ENCODE assay signal across 19 cellular contexts in genomic region chr13:65057986-65058385, GRCh38.
DNase-seq lines count a peak whose midpoint lies in the region; ATAC-seq, FAIRE-seq and TF ChIP-seq lines count a peak whose summit lies in the region.
"Had no signal": no experiment of that assay in that cellular context is flagged by ENCODE, and none has a peak within 500 bp of the region (broad histone marks: within the 10 kb centered on the region; RNA-seq: fewer than 3 reads in every experiment).

No MANE protein-coding gene starts in this region.

- H3K27me3 ChIP-seq in IMR-90 (ENCODE audit: control insufficient read depth, insufficient read depth, low read length) (no peaks in the 10 kb centered on the region), SU-DHL-6 (ENCODE audit: low read length) (no peaks in the 10 kb centered on the region)
- H3K27me3 ChIP-seq: BE2C had no signal

- H3K36me3 Mint-ChIP-seq in stimulated activated effector memory CD8-positive, alpha-beta T cell treated with anti-CD3 and anti-CD28 coated beads, Interleukin-12 subunit alpha, Interleukin-12 subunit beta, amount 100 ng/mL, for 72 hours = no peaks in the 10 kb centered on the region
- H3K36me3 Mint-ChIP-seq: CD4-positive, CD25-positive, alpha-beta regulatory T cell had no signal

- H3K56ac ChIP-seq in IMR-90 (ENCODE audit: extremely low read depth, insufficient read depth, low read length) = no peak overlapping the region

- H3K4me3 ChIP-seq in IMR-90 (ENCODE audit: insufficient read depth, low read depth, low read length) (no peak overlapping the region), SU-DHL-6 (ENCODE audit: insufficient read depth, low read length, poor library complexity, severe bottlenecking) (no peak overlapping the region)
- H3K4me3 ChIP-seq: GM12878 had no signal

- no peak overlapping the region for H3K27ac Mint-ChIP-seq in stimulated activated effector memory CD8-positive, alpha-beta T cell treated with anti-CD3 and anti-CD28 coated beads, Interleukin-12 subunit alpha, Interleukin-12 subunit beta, amount 100 ng/mL, for 72 hours
- H3K27ac Mint-ChIP-seq: CD4-positive, CD25-positive, alpha-beta regulatory T cell; H9 had no signal

- no peak for TF ChIP-seq RAD21 in IMR-90 (IDR thresholded peaks at IDR 0.05; ENCODE audit: low read length)

- no peak for ATAC-seq in IMR-90 (ENCODE audit: low read depth)
- ATAC-seq in stimulated activated effector memory CD8-positive, alpha-beta T cell treated with anti-CD3 and anti-CD28 coated beads, Interleukin-12 subunit alpha, Interleukin-12 subunit beta, amount 100 ng/mL, for 72 hours = no peak
- ATAC-seq: GM12878, HepG2 had no signal

- H3K27ac ChIP-seq in IMR-90 (ENCODE audit: insufficient read depth, low read length) (no peak overlapping the region), SU-DHL-6 (ENCODE audit: low read depth, low read length) (no peak overlapping the region)

- no peak overlapping the region for H2BK5ac ChIP-seq in IMR-90 (ENCODE audit: low read depth, low read length, poor library complexity, severe bottlenecking)

- no peak overlapping the region for H3K9ac ChIP-seq in IMR-90 (ENCODE audit: low read depth, low read length)
- H3K9ac ChIP-seq in SU-DHL-6 (ENCODE audit: low read length) = no peak overlapping the region

- no peaks in the 10 kb centered on the region for H3K79me2 ChIP-seq in SU-DHL-6 (ENCODE audit: insufficient read depth, low read length)

- peaks cover 10% of the 10 kb centered on the region for H3K9me3 Mint-ChIP-seq in stimulated activated effector memory CD8-positive, alpha-beta T cell treated with anti-CD3 and anti-CD28 coated beads, Interleukin-12 subunit alpha, Interleukin-12 subunit beta, amount 100 ng/mL, for 72 hours

- BruUV-seq in IMR-90 (replicated peaks; lab: Mats Ljungman, UMichigan) = no TSS peak

- TF ChIP-seq CTCF in IMR-90 (conservative IDR thresholded peaks at IDR 0.05; ENCODE audit: low read depth, low read length) (no peak), SU-DHL-6 (IDR thresholded peaks at IDR 0.05; ENCODE audit: insufficient read depth, low read length, poor library complexity, severe bottlenecking) (no peak)

- H3K36me3 ChIP-seq in IMR-90 (ENCODE audit: control insufficient read depth, insufficient read depth, low read length) (no peaks in the 10 kb centered on the region), SU-DHL-6 (ENCODE audit: low read length) (no peaks in the 10 kb centered on the region)
- H3K36me3 ChIP-seq: BE2C had no signal

- H3K9me3 ChIP-seq in IMR-90 (ENCODE audit: control insufficient read depth, insufficient read depth, low read length) (no peaks in the 10 kb centered on the region), SU-DHL-6 (ENCODE audit: insufficient read depth, low read length) (peaks cover 4% of the 10 kb centered on the region; the same call in 1 of the 2 replicates)
- H3K9me3 ChIP-seq: BE2C had no signal

- H3K4me2 ChIP-seq in IMR-90 (ENCODE audit: low read depth, low read length) (no peak overlapping the region), SU-DHL-6 (ENCODE audit: low read depth, low read length, poor library complexity, severe bottlenecking) (no peak overlapping the region)

- H4K91ac ChIP-seq in IMR-90 (ENCODE audit: insufficient read depth, low read depth, low read length) = no peak overlapping the region

- no peaks in the 10 kb centered on the region for H4K20me1 ChIP-seq in IMR-90 (ENCODE audit: insufficient read depth, low read length)
- no peaks in the 10 kb centered on the region for H4K20me1 ChIP-seq in SU-DHL-6 (ENCODE audit: low read depth, low read length)

- DNase-seq in IMR-90 (no peak), SW 1271 (lab: John Stamatoyannopoulos, UW) (no peak), NCI-H510A (lab: John Stamatoyannopoulos, UW) (no peak), medulla oblongata (ENCODE audit: extremely low spot score) (no peak)
- no peak for DNase-seq in stimulated activated effector memory CD8-positive, alpha-beta T cell treated with anti-CD3 and anti-CD28 coated beads, Interleukin-12 subunit alpha, Interleukin-12 subunit beta, amount 100 ng/mL, for 72 hours (ENCODE audit: low spot score in 2 of 2)
- DNase-seq: ACHN; BE2C; C1 segment of cervical spinal cord; Caco-2; CD4-positive, CD25-positive, alpha-beta regulatory T cell; DMS79; H9 had no signal

- H2AFZ ChIP-seq in IMR-90 (replicated peaks; ENCODE audit: low read length, poor library complexity) = no peak overlapping the region
- peak overlapping the region; percentile 51 for H2AFZ ChIP-seq in SU-DHL-6 (ENCODE audit: low read depth, low read length, severe bottlenecking)

- CTCF ChIA-PET in IMR-90 (lab: Yijun Ruan, JAX) = interaction anchor here (0.6 kb wide), 1 partner anchor 1852 kb away, joined by 4 read pairs; no protein-coding TSS in a partner anchor

- FAIRE-seq in endometrium (lab: Jason Lieb, UNC) = peak; percentile 87
- FAIRE-seq: A204.1, D721Med, GM12878, H1, HepG2 had no signal

- no peaks in the 10 kb centered on the region for H3K9me2 ChIP-seq in SU-DHL-6 (replicated peaks; ENCODE audit: insufficient read depth, low read length)

- no peak overlapping the region for H2AK5ac ChIP-seq in IMR-90 (ENCODE audit: low read depth, low read length)

- H3K79me1 ChIP-seq in IMR-90 (ENCODE audit: low read depth in 1 of 2, low read length in 2 of 2) = no peaks in the 10 kb centered on the region

- in situ Hi-C loops in IMR-90 (cut with MboI; ENCODE audit: low sequenced_read_pairs) = no loop called here

- POLR2A ChIA-PET in IMR-90 (lab: Charles Lee; ENCODE audit: unreplicated experiment) = no interaction called here

- H4K8ac ChIP-seq in IMR-90 (ENCODE audit: low read depth in 2 of 2, low read length in 2 of 2) = no peak overlapping the region

- no peak overlapping the region for H2BK120ac ChIP-seq in IMR-90 (ENCODE audit: low read depth, low read length)

- no peak overlapping the region for H4K5ac ChIP-seq in IMR-90 (ENCODE audit: low read depth, low read length)

- H2BK20ac ChIP-seq in IMR-90 (ENCODE audit: low read depth, low read length) = no peak overlapping the region

- intact Hi-C loops in IMR-90 (cut with micrococcal nuclease) = no loop called here

- H2BK15ac ChIP-seq in IMR-90 (ENCODE audit: low read depth, low read length) = no peak overlapping the region

- H3K23ac ChIP-seq in IMR-90 (ENCODE audit: low read depth, low read length) = no peak overlapping the region

- WGBS in IMR-90 (ENCODE audit: extremely low coverage in 2 of 2, insufficient read length in 1 of 2), 2 experiments = no CpG with 5 or more reads among the region's 3 CpGs

- H3K4me1 ChIP-seq in IMR-90 (ENCODE audit: control insufficient read depth, insufficient read depth, low read length) = no peaks in the 10 kb centered on the region
- H3K4me1 ChIP-seq: Caco-2 had no signal

- H3K9me1 ChIP-seq in IMR-90 (ENCODE audit: insufficient read depth, low read length) = no peaks in the 10 kb centered on the region

- H3K18ac ChIP-seq in IMR-90 (ENCODE audit: low read depth, low read length) = no peak overlapping the region

- dilution Hi-C loops in IMR-90 (cut with HindIII; ENCODE audit: low sequenced_read_pairs, unreplicated experiment) = no loop called here

- no peaks in the 10 kb centered on the region for H3F3A ChIP-seq in SU-DHL-6 (ENCODE audit: insufficient read depth)

- H3K4me1 Mint-ChIP-seq in stimulated activated effector memory CD8-positive, alpha-beta T cell treated with anti-CD3 and anti-CD28 coated beads, Interleukin-12 subunit alpha, Interleukin-12 subunit beta, amount 100 ng/mL, for 72 hours = no peaks in the 10 kb centered on the region
- H3K4me1 Mint-ChIP-seq: CD4-positive, CD25-positive, alpha-beta regulatory T cell; H9 had no signal

- H3K4ac ChIP-seq in IMR-90 (ENCODE audit: low read depth, low read length) = no peak overlapping the region

- H3K4me3 Mint-ChIP-seq in stimulated activated effector memory CD8-positive, alpha-beta T cell treated with anti-CD3 and anti-CD28 coated beads, Interleukin-12 subunit alpha, Interleukin-12 subunit beta, amount 100 ng/mL, for 72 hours = no peak overlapping the region
- H3K4me3 Mint-ChIP-seq: CD4-positive, CD25-positive, alpha-beta regulatory T cell; H9 had no signal

- H3K14ac ChIP-seq in IMR-90 (replicated peaks; ENCODE audit: low read depth, low read length) = no peak overlapping the region

- no peak for TF ChIP-seq POLR2A in IMR-90 (IDR thresholded peaks at IDR 0.05; ENCODE audit: low read depth, low read length)

- H2AK9ac ChIP-seq in IMR-90 (replicated peaks; ENCODE audit: low read depth, low read length, poor library complexity) = no peak overlapping the region

TF ChIP-seq in IMR-90, 13 proteins besides CTCF, POLR2A, EP300 and RAD21:
- TF ChIP-seq USF2 (IDR thresholded peaks at IDR 0.05; ENCODE audit: low read depth, low read length) (no peak), BHLHE40 (IDR thresholded peaks at IDR 0.05; ENCODE audit: low read depth, low read length) (no peak), CEBPB (IDR thresholded peaks at IDR 0.05; ENCODE audit: low read depth, low read length) (peak; percentile 64)
